In genomic region chr10:98168147-98168546, GRCh38 we compare ENCODE assay signal across 12 cellular contexts.
DNase-seq lines count a peak whose midpoint lies in the region; ATAC-seq and FAIRE-seq lines count a peak whose summit lies in the region.
"Had no signal": no experiment of that assay in that cellular context is flagged by ENCODE, and none has a peak within 500 bp of the region (broad histone marks: within the 10 kb centered on the region; RNA-seq: fewer than 3 reads in every experiment).

No MANE protein-coding gene starts in this region.

- FAIRE-seq in GM18507 (lab: Jason Lieb, UNC) (peak; percentile 88), urothelium cell line (lab: Jason Lieb, UNC) (no peak)

- H3K36me3 ChIP-seq in iPS-18a (ENCODE audit: control insufficient read depth, low read depth, low read length), result no peaks in the 10 kb centered on the region

- no peak overlapping the region for H3K27ac ChIP-seq in iPS-18a (ENCODE audit: low read length)
- H3K27ac ChIP-seq: stomach had no signal

- peaks cover 34% of the 10 kb centered on the region for H3K4me1 ChIP-seq in iPS-18a (ENCODE audit: control insufficient read depth, low read depth, low read length)

- peak overlapping the region; percentile 8 for H3K4me3 ChIP-seq in iPS-18a (ENCODE audit: low read length)
- H3K4me3 ChIP-seq: lung, stomach had no signal

- no peak overlapping the region for H3K9ac ChIP-seq in iPS-18a (ENCODE audit: low read length)

- DNase-seq in GM18507 (ENCODE audit: extremely low spot score, insufficient read length, low read depth), result peak; percentile 11
- DNase-seq in urothelium cell line (ENCODE audit: low spot score), result no peak
- no peak for DNase-seq in SKM-1 (lab: John Stamatoyannopoulos, UW; ENCODE audit: unreplicated experiment)
- no peak for DNase-seq in MV-4-11 (lab: John Stamatoyannopoulos, UW)
- DNase-seq: posterior cingulate gyrus; stimulated activated CD4-positive, alpha-beta T cell treated with anti-CD3 and anti-CD28 coated beads, Interleukin-2, amount 100 ng/mL, for 24 hours; stomach had no signal

- H3K9me3 ChIP-seq in iPS-18a (ENCODE audit: control insufficient read depth, low read depth, low read length), result no peaks in the 10 kb centered on the region
- H3K9me3 ChIP-seq: stomach had no signal

- H3K27me3 ChIP-seq in iPS-18a (ENCODE audit: control insufficient read depth, insufficient read depth, low read length), result no peaks in the 10 kb centered on the region
- H3K27me3 ChIP-seq: stomach had no signal

- ATAC-seq in GM21447 (IDR thresholded peaks at IDR 0.05; ENCODE audit: unreplicated experiment), result peak; percentile 62
- peak; percentile 60 for ATAC-seq in HG03432 (IDR thresholded peaks at IDR 0.05; ENCODE audit: unreplicated experiment)
- no peak for ATAC-seq in GM18873 (IDR thresholded peaks at IDR 0.05; ENCODE audit: low FRiP score, unreplicated experiment)
